ENCODE assay signal across 1 cellular context in the genomic region with DNA sequence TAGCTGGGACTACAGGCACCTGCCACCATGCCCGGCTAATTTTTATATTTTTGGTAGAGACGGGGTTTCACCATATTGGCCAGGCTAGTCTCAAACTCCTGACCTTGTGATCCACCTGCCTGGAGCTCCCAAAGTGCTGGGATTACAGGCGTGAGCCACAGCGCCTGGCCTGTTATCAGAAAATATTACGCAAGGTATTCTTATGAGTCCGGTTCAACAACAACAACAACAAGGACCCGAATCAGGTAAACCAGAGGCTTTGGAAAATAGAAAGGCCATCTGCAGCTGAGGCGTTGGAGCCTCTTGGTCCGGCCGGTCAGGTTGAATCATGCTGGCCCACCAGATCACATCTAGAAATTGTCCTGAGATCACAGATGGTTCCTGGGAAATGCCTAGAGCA. TPM values are rescaled to one million over a fixed set of nuclear protein-coding genes. Genes with fewer than 3 reads are reported as not detected.
"Had no signal": no experiment of that assay in that cellular context is flagged by ENCODE, and none has a peak within 500 bp of the region (broad histone marks: within the 10 kb centered on the region; RNA-seq: fewer than 3 reads in every experiment).

No MANE protein-coding gene starts in this region.

RNA-seq across cellular contexts. Expression of a gene that starts 49.5 kb away (rescaled TPM):
- total RNA-seq: body of pancreas had no signal
